Comparison of ENCODE assay signal across 24 cellular contexts in genomic region chr1:67540025-67540732, GRCh38.
A peak's percentile ranks its signal among the peaks of the same experiment; 100 is the strongest.
DNase-seq lines count a peak whose midpoint lies in the region; ATAC-seq and TF ChIP-seq lines count a peak whose summit lies in the region.
"Had no signal": no experiment of that assay in that cellular context is flagged by ENCODE, and none has a peak within 500 bp of the region (broad histone marks: within the 10 kb centered on the region; RNA-seq: fewer than 3 reads in every experiment).

No MANE protein-coding gene starts in this region.

- H3K18ac ChIP-seq in H9 (ENCODE audit: insufficient read length, low read depth, low read length), result no peak overlapping the region

- H3K79me1 ChIP-seq in H9 (ENCODE audit: insufficient read depth, low read depth, low read length, poor library complexity, severe bottlenecking), result no peaks in the 10 kb centered on the region

- H3K4me3 Mint-ChIP-seq in H9 (no peak overlapping the region), Caco-2 (ENCODE audit: unreplicated experiment) (no peak overlapping the region)
- H3K4me3 Mint-ChIP-seq in CD4-positive, alpha-beta memory T cell, result no peak overlapping the region
- H3K4me3 Mint-ChIP-seq: activated CD4-positive, alpha-beta memory T cell treated with anti-CD3 and anti-CD28 coated beads, Interleukin-2, amount 10 ng/mL, durations not matched to agents 7 days and 5 days; activated naive CD4-positive, alpha-beta T cell treated with anti-CD3 and anti-CD28 coated beads, Interleukin-2, amount 10 ng/mL, durations not matched to agents 7 days and 5 days; CD8-positive, alpha-beta T cell; natural killer cell treated with Interleukin-12 subunit alpha and Interleukin-12 subunit beta and Interleukin-15 and Interleukin-18, amount 100 ng/mL, for 72 hours; stimulated activated effector memory CD8-positive, alpha-beta T cell treated with anti-CD3 and anti-CD28 coated beads, Interleukin-12 subunit alpha, Interleukin-12 subunit beta, amount 100 ng/mL, for 72 hours; T-cell had no signal

- no peak overlapping the region for H3K56ac ChIP-seq in H9 (ENCODE audit: insufficient read length, low read depth, low read length)

- H3K27me3 ChIP-seq in H9 (ENCODE audit: insufficient read depth, low read length) (no peaks in the 10 kb centered on the region), WERI-Rb-1 (ENCODE audit: insufficient read depth, low read depth, severe bottlenecking) (no peaks in the 10 kb centered on the region), Caco-2 (replicated peaks; ENCODE audit: control insufficient read depth, insufficient read depth, low read length) (no peaks in the 10 kb centered on the region)
- no peaks in the 10 kb centered on the region for H3K27me3 ChIP-seq in CD4-positive, alpha-beta memory T cell (ENCODE audit: insufficient read depth, low read length)

- no peak overlapping the region for H2BK120ac ChIP-seq in H9 (ENCODE audit: low read depth, low read length, poor library complexity, severe bottlenecking)

- TF ChIP-seq CTCF in H9 (conservative IDR thresholded peaks at IDR 0.05) (no peak), WERI-Rb-1 (IDR thresholded peaks at IDR 0.05; ENCODE audit: low read depth, low read length) (no peak), Caco-2 (IDR thresholded peaks at IDR 0.05; ENCODE audit: insufficient read depth in 1 of 2, low read depth in 1 of 2, low read length in 1 of 2, severe bottlenecking in 1 of 2, unreplicated experiment in 1 of 2) (no peak), omental fat pad (IDR thresholded peaks at IDR 0.05) (no peak)

- H2AFZ ChIP-seq in H9 (ENCODE audit: low read length), result no peak overlapping the region

- CTCF ChIA-PET in Caco-2 (lab: Charles Lee), result interaction anchor here (1.6 kb wide), 1 partner anchor 220 kb away, joined by 5 read pairs; no protein-coding TSS in a partner anchor
- CTCF ChIA-PET in CD4-positive, alpha-beta memory T cell (lab: Charles Lee; ENCODE audit: partially characterized antibody), result interaction anchor here (1.5 to 4.2 kb wide), 7 partner anchors 8 to 227 kb away, joined by 3 to 19 read pairs (median 5); no protein-coding TSS in a partner anchor

- no TSS peak for BruUV-seq in Caco-2 (replicated peaks; lab: Mats Ljungman, UMichigan)

- H3T11ph ChIP-seq in H9 (ENCODE audit: low read length), result no peak overlapping the region

- no peak overlapping the region for H4K8ac ChIP-seq in H9 (replicated peaks; ENCODE audit: insufficient read length, low read depth, low read length)

- no peaks in the 10 kb centered on the region for H3K23me2 ChIP-seq in H9 (ENCODE audit: insufficient read length, low read depth, low read length, poor library complexity, severe bottlenecking)

- no peak overlapping the region for H4K91ac ChIP-seq in H9 (ENCODE audit: insufficient read length, low read depth, low read length)

- no peaks in the 10 kb centered on the region for H3K9me3 ChIP-seq in H9 (ENCODE audit: control insufficient read depth, low read depth, low read length)
- no peaks in the 10 kb centered on the region for H3K9me3 ChIP-seq in WERI-Rb-1 (ENCODE audit: severe bottlenecking)
- no peaks in the 10 kb centered on the region for H3K9me3 ChIP-seq in Caco-2
- no peaks in the 10 kb centered on the region for H3K9me3 ChIP-seq in CD4-positive, alpha-beta memory T cell (ENCODE audit: control insufficient read depth in 1 of 2, low read length in 2 of 2)
- H3K9me3 ChIP-seq: thoracic aorta had no signal

- H2BK15ac ChIP-seq in H9 (ENCODE audit: low read depth, low read length), result no peak overlapping the region

- H3K9ac ChIP-seq in H9 (ENCODE audit: extremely low read depth, insufficient read length, low read length), result no peak overlapping the region

- H4K20me1 ChIP-seq in H9 (ENCODE audit: control insufficient read depth, insufficient read depth, insufficient read length), result no peaks in the 10 kb centered on the region

- ATAC-seq in left lobe of liver (peak; percentile 79), omental fat pad (ENCODE audit: low FRiP score) (no peak)
- ATAC-seq: CD8-positive, alpha-beta T cell; natural killer cell treated with Interleukin-12 subunit alpha and Interleukin-12 subunit beta and Interleukin-15 and Interleukin-18, amount 100 ng/mL, for 72 hours; stimulated activated effector memory CD8-positive, alpha-beta T cell treated with anti-CD3 and anti-CD28 coated beads, Interleukin-12 subunit alpha, Interleukin-12 subunit beta, amount 100 ng/mL, for 72 hours; T-cell had no signal

- DNase-seq in H9 (no peak), WERI-Rb-1 (peak; percentile 69), left lobe of liver (ENCODE audit: low spot score) (peak; percentile 75), renal cortical epithelial cell (ENCODE audit: low read depth) (peak; percentile 73), Caco-2 (no peak), omental fat pad (ENCODE audit: low spot score) (no peak), cerebellar nuclear complex (lab: John Stamatoyannopoulos, UW) (no peak)
- no peak for DNase-seq in CD4-positive, alpha-beta memory T cell
- DNase-seq: activated CD4-positive, alpha-beta memory T cell treated with anti-CD3 and anti-CD28 coated beads, Interleukin-2, amount 10 ng/mL, durations not matched to agents 7 days and 5 days; activated CD8-positive, alpha-beta memory T cell treated with anti-CD3 and anti-CD28 coated beads, Interleukin-2, amount 50 U/mL, for 48 hours; activated naive CD4-positive, alpha-beta T cell treated with anti-CD3 and anti-CD28 coated beads, Interleukin-2, amount 10 ng/mL, durations not matched to agents 7 days and 5 days; amniotic stem cell; CD8-positive, alpha-beta T cell; effector CD8-positive, alpha-beta T cell; erythroblast; left cardiac atrium; midbrain; NCI-H146; NCI-H510A treated with DMSO at 0.1 percent for 48 hours; stimulated activated CD4-positive, alpha-beta T cell treated with anti-CD3 and anti-CD28 coated beads, Interleukin-4, amount 100 ng/mL, for 24 hours; T-cell had no signal

- H3K27ac ChIP-seq in H9 (ENCODE audit: insufficient read length, low read depth, low read length), result no peak overlapping the region
- H3K27ac ChIP-seq in WERI-Rb-1, result peak overlapping the region; percentile 81
- no peak overlapping the region for H3K27ac ChIP-seq in CD4-positive, alpha-beta memory T cell (ENCODE audit: low read depth, low read length)
- H3K27ac ChIP-seq: thoracic aorta had no signal

- H3K27ac Mint-ChIP-seq in H9 (no peak overlapping the region), Caco-2 (ENCODE audit: unreplicated experiment) (no peak overlapping the region)
- no peak overlapping the region for H3K27ac Mint-ChIP-seq in CD4-positive, alpha-beta memory T cell
- H3K27ac Mint-ChIP-seq: activated CD4-positive, alpha-beta memory T cell treated with anti-CD3 and anti-CD28 coated beads, Interleukin-2, amount 10 ng/mL, durations not matched to agents 7 days and 5 days; activated naive CD4-positive, alpha-beta T cell treated with anti-CD3 and anti-CD28 coated beads, Interleukin-2, amount 10 ng/mL, durations not matched to agents 7 days and 5 days; CD8-positive, alpha-beta T cell; natural killer cell treated with Interleukin-12 subunit alpha and Interleukin-12 subunit beta and Interleukin-15 and Interleukin-18, amount 100 ng/mL, for 72 hours; stimulated activated effector memory CD8-positive, alpha-beta T cell treated with anti-CD3 and anti-CD28 coated beads, Interleukin-12 subunit alpha, Interleukin-12 subunit beta, amount 100 ng/mL, for 72 hours; T-cell had no signal

- POLR2A ChIA-PET in Caco-2 (lab: Charles Lee), result no interaction called here
- POLR2A ChIA-PET in CD4-positive, alpha-beta memory T cell (lab: Charles Lee; ENCODE audit: partially characterized antibody), result no interaction called here

- peaks cover 17% of the 10 kb centered on the region for H3K27me3 Mint-ChIP-seq in H9 (ENCODE audit: low read depth)
- H3K27me3 Mint-ChIP-seq in Caco-2 (ENCODE audit: insufficient read depth, unreplicated experiment), result no peaks in the 10 kb centered on the region
- H3K27me3 Mint-ChIP-seq in CD4-positive, alpha-beta memory T cell, result peaks cover 0 to 4% of the 10 kb centered on the region in 2 donors
- H3K27me3 Mint-ChIP-seq: natural killer cell treated with Interleukin-12 subunit alpha and Interleukin-12 subunit beta and Interleukin-15 and Interleukin-18, amount 100 ng/mL, for 72 hours; T-cell had no signal

- H2BK5ac ChIP-seq in H9 (ENCODE audit: insufficient read length, low read length), result no peak overlapping the region

- H2AK5ac ChIP-seq in H9 (ENCODE audit: insufficient read length, low read length), result no peak overlapping the region

- H3K9me3 Mint-ChIP-seq in H9, result no peaks in the 10 kb centered on the region
- H3K9me3 Mint-ChIP-seq in Caco-2 (ENCODE audit: unreplicated experiment), result no peaks in the 10 kb centered on the region
- peaks cover 0 to 1% (median 0%) of the 10 kb centered on the region in 8 donors for H3K9me3 Mint-ChIP-seq in CD4-positive, alpha-beta memory T cell
- H3K9me3 Mint-ChIP-seq: activated CD4-positive, alpha-beta memory T cell treated with anti-CD3 and anti-CD28 coated beads, Interleukin-2, amount 10 ng/mL, durations not matched to agents 7 days and 5 days; activated naive CD4-positive, alpha-beta T cell treated with anti-CD3 and anti-CD28 coated beads, Interleukin-2, amount 10 ng/mL, durations not matched to agents 7 days and 5 days; CD8-positive, alpha-beta T cell; natural killer cell treated with Interleukin-12 subunit alpha and Interleukin-12 subunit beta and Interleukin-15 and Interleukin-18, amount 100 ng/mL, for 72 hours; stimulated activated effector memory CD8-positive, alpha-beta T cell treated with anti-CD3 and anti-CD28 coated beads, Interleukin-12 subunit alpha, Interleukin-12 subunit beta, amount 100 ng/mL, for 72 hours; T-cell had no signal

- no peak overlapping the region for H3K4me3 ChIP-seq in WERI-Rb-1 (ENCODE audit: low read depth, low read length)
- H3K4me3 ChIP-seq in Caco-2 (ENCODE audit: low read depth, low read length), result no peak overlapping the region
- H3K4me3 ChIP-seq in CD4-positive, alpha-beta memory T cell (ENCODE audit: low read length in 2 of 2), result no peak overlapping the region
- H3K4me3 ChIP-seq: thoracic aorta had no signal

- H3K79me2 ChIP-seq in H9 (ENCODE audit: insufficient read depth, low read length), result no peaks in the 10 kb centered on the region

- peak overlapping the region; percentile 68 for H4K5ac ChIP-seq in H9 (ENCODE audit: insufficient read length, low read depth, low read length)

- H3K23ac ChIP-seq in H9 (ENCODE audit: insufficient read length, low read depth, low read length), result no peak overlapping the region

- intact Hi-C loops in Caco-2 (cut with micrococcal nuclease; ENCODE audit: unreplicated experiment), result no loop called here
- intact Hi-C loops in CD4-positive, alpha-beta memory T cell (cut with micrococcal nuclease), result no loop called here

- H3K14ac ChIP-seq in H9 (ENCODE audit: insufficient read depth, low read length), result no peak overlapping the region

- no peaks in the 10 kb centered on the region for H3K4me1 ChIP-seq in H9 (ENCODE audit: insufficient read depth, low read length)
- peaks cover 17% of the 10 kb centered on the region for H3K4me1 ChIP-seq in Caco-2
- H3K4me1 ChIP-seq in CD4-positive, alpha-beta memory T cell (ENCODE audit: insufficient read depth, low read length), result no peaks in the 10 kb centered on the region

- H3K4ac ChIP-seq in H9 (ENCODE audit: low read depth, low read length), result no peak overlapping the region

- no peak overlapping the region for H2BK20ac ChIP-seq in H9 (ENCODE audit: low read depth, low read length, poor library complexity, severe bottlenecking)

- H3K36me3 Mint-ChIP-seq in H9 (ENCODE audit: insufficient read depth in 1 of 3, low read depth in 3 of 3) (no peaks in the 10 kb centered on the region), Caco-2 (ENCODE audit: insufficient read depth, unreplicated experiment) (no peaks in the 10 kb centered on the region)
- H3K36me3 Mint-ChIP-seq in CD4-positive, alpha-beta memory T cell, result no peaks in the 10 kb centered on the region
- H3K36me3 Mint-ChIP-seq: activated naive CD4-positive, alpha-beta T cell treated with anti-CD3 and anti-CD28 coated beads, Interleukin-2, amount 10 ng/mL, durations not matched to agents 7 days and 5 days; CD8-positive, alpha-beta T cell; natural killer cell treated with Interleukin-12 subunit alpha and Interleukin-12 subunit beta and Interleukin-15 and Interleukin-18, amount 100 ng/mL, for 72 hours; stimulated activated effector memory CD8-positive, alpha-beta T cell treated with anti-CD3 and anti-CD28 coated beads, Interleukin-12 subunit alpha, Interleukin-12 subunit beta, amount 100 ng/mL, for 72 hours; T-cell had no signal

- no CpG with 5 or more reads among the region's 9 CpGs for whole genome bisulfite sequencing in H9 (ENCODE audit: extremely low coverage, insufficient read length, low lambda C conversion rate)

- no peak overlapping the region for H2BK12ac ChIP-seq in H9 (ENCODE audit: insufficient read length, low read depth, low read length)

- no peaks in the 10 kb centered on the region for H3K36me3 ChIP-seq in WERI-Rb-1
- H3K36me3 ChIP-seq in Caco-2 (ENCODE audit: control insufficient read depth, insufficient read depth, low read length), result no peaks in the 10 kb centered on the region
- H3K36me3 ChIP-seq in CD4-positive, alpha-beta memory T cell (ENCODE audit: insufficient read depth, low read length), result no peaks in the 10 kb centered on the region
- H3K36me3 ChIP-seq: thoracic aorta had no signal

- peaks cover 0 to 6% of the 10 kb centered on the region in 2 experiments; a peak in 2 of 4 replicates for H3K4me1 Mint-ChIP-seq in H9
- peaks cover 19% of the 10 kb centered on the region for H3K4me1 Mint-ChIP-seq in Caco-2 (ENCODE audit: low read depth, unreplicated experiment)
- H3K4me1 Mint-ChIP-seq in CD4-positive, alpha-beta memory T cell, result peaks cover 0 to 2% (median under 1%) of the 10 kb centered on the region in 4 donors
- H3K4me1 Mint-ChIP-seq: activated CD4-positive, alpha-beta memory T cell treated with anti-CD3 and anti-CD28 coated beads, Interleukin-2, amount 10 ng/mL, durations not matched to agents 7 days and 5 days; activated naive CD4-positive, alpha-beta T cell treated with anti-CD3 and anti-CD28 coated beads, Interleukin-2, amount 10 ng/mL, durations not matched to agents 7 days and 5 days; stimulated activated effector memory CD8-positive, alpha-beta T cell treated with anti-CD3 and anti-CD28 coated beads, Interleukin-12 subunit alpha, Interleukin-12 subunit beta, amount 100 ng/mL, for 72 hours; T-cell had no signal

- H3K4me2 ChIP-seq in H9 (ENCODE audit: insufficient read depth, insufficient read length, low read length), result no peak overlapping the region

Comparison
In these comparisons a context has a peak if more than half of its experiments do, and no peak if none do; other contexts are left out.
1. DNase-seq: peak in WERI-Rb-1 (single experiment), left lobe of liver (single experiment) and renal cortical epithelial cell (single experiment); none in H9 (single experiment), Caco-2 (0 of 2), omental fat pad (single experiment), cerebellar nuclear complex (0 of 2) and CD4-positive, alpha-beta memory T cell (0 of 5).